1 cellular context compared by ENCODE assay signal in genomic region chr7:17613338-17614041, GRCh38.
TF ChIP-seq lines count a peak whose summit lies in the region.

No MANE protein-coding gene starts in this region.

TF ChIP-seq in IMR-90, 13 proteins besides CTCF, POLR2A, EP300 and RAD21:
- TF ChIP-seq RCOR1 (IDR thresholded peaks at IDR 0.05; ENCODE audit: insufficient replicate concordance, low read length): no peak
- TF ChIP-seq MAZ (IDR thresholded peaks at IDR 0.05; ENCODE audit: borderline replicate concordance, low read depth, low read length): no peak
- no peak for TF ChIP-seq NFE2L2 (IDR thresholded peaks at IDR 0.05; ENCODE audit: low read depth, low read length)
- TF ChIP-seq CHD1 (IDR thresholded peaks at IDR 0.05; ENCODE audit: low read depth, low read length): no peak
- TF ChIP-seq MAFK (IDR thresholded peaks at IDR 0.05; ENCODE audit: low read depth, low read length): no peak
- TF ChIP-seq, protein P1, sequence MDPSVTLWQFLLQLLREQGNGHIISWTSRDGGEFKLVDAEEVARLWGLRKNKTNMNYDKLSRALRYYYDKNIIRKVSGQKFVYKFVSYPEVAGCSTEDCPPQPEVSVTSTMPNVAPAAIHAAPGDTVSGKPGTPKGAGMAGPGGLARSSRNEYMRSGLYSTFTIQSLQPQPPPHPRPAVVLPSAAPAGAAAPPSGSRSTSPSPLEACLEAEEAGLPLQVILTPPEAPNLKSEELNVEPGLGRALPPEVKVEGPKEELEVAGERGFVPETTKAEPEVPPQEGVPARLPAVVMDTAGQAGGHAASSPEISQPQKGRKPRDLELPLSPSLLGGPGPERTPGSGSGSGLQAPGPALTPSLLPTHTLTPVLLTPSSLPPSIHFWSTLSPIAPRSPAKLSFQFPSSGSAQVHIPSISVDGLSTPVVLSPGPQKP (IDR thresholded peaks at IDR 0.05; ENCODE audit: borderline replicate concordance, low read depth, low read length): no peak
- no peak for TF ChIP-seq CEBPB (IDR thresholded peaks at IDR 0.05; ENCODE audit: low read depth, low read length)
